16 cellular contexts compared by ENCODE assay signal in genomic region chr13:92137519-92137918, GRCh38.
"Had no signal": no experiment of that assay in that cellular context is flagged by ENCODE, and none has a peak within 500 bp of the region (broad histone marks: within the 10 kb centered on the region; RNA-seq: fewer than 3 reads in every experiment).

No MANE protein-coding gene starts in this region.

- H3K27ac ChIP-seq: lower lobe of right lung, neutrophil, upper lobe of right lung had no signal

- H3K27ac Mint-ChIP-seq: activated T-helper 2 cell treated with anti-CD3 and anti-CD28 coated beads, Interferon-gamma antibody, Interleukin-2, Interleukin-4, amounts not matched to agents 10 μg/mL and 5 μg/mL and 100 μg/mL, durations not matched to agents 14 hours and 24 hours and 36 hours; brain had no signal

- DNase-seq: activated naive CD4-positive, alpha-beta T cell treated with anti-CD3 and anti-CD28 coated beads, Interleukin-2, amount 50 U/mL, for 16 hours; amygdala; cerebellar nuclear complex; erythroblast; foreskin fibroblast; islet precursor cell; lower lobe of right lung; midbrain; right cardiac atrium; stimulated activated naive CD4-positive, alpha-beta T cell treated with Interleukin-2 at 50 U/mL for 16 hours; T-helper 2 cell; upper lobe of right lung had no signal

- H3K27me3 Mint-ChIP-seq: brain had no signal

- H3K36me3 Mint-ChIP-seq: brain had no signal

- H3K36me3 ChIP-seq: lower lobe of right lung, neutrophil, upper lobe of right lung had no signal

- H3K27me3 ChIP-seq: neutrophil, upper lobe of right lung had no signal

- H3K4me3 ChIP-seq: lower lobe of right lung, upper lobe of right lung had no signal

- H3K9me3 Mint-ChIP-seq: brain had no signal

- H3K9me3 ChIP-seq: lower lobe of right lung, neutrophil, upper lobe of right lung had no signal

- ATAC-seq: activated CD4-positive, CD25-positive, alpha-beta regulatory T cell treated with anti-CD3 and anti-CD28 coated beads, Interleukin-2, amount 50 U/mL, for 24 hours; lower lobe of right lung; right cardiac atrium; upper lobe of right lung had no signal

- H3K4me1 ChIP-seq: lower lobe of right lung, upper lobe of right lung had no signal
